ENCODE assay signal across 1 cellular context in genomic region chr15:55733461-55733860, GRCh38. TPM values are rescaled to one million over a fixed set of nuclear protein-coding genes. Genes with fewer than 3 reads are reported as not detected.
"Had no signal": no experiment of that assay in that cellular context is flagged by ENCODE, and none has a peak within 500 bp of the region (broad histone marks: within the 10 kb centered on the region; RNA-seq: fewer than 3 reads in every experiment).

No MANE protein-coding gene starts in this region.

RNA-seq across cellular contexts. Expression of gene PRTG, which starts 9.5 kb away (rescaled TPM):
- polyA plus RNA-seq: keratinocyte had no signal
